In genomic region chr10:132331259-132331955, GRCh38 we compare ENCODE assay signal across 1 cellular context.
A peak's percentile ranks its signal among the peaks of the same experiment; 100 is the strongest.
TF ChIP-seq lines count a peak whose summit lies in the region.

No MANE protein-coding gene starts in this region.

TF ChIP-seq in K562, 482 proteins besides CTCF, POLR2A, EP300 and RAD21 (continued from another document and continues in another):
- TF ChIP-seq, protein P1, sequence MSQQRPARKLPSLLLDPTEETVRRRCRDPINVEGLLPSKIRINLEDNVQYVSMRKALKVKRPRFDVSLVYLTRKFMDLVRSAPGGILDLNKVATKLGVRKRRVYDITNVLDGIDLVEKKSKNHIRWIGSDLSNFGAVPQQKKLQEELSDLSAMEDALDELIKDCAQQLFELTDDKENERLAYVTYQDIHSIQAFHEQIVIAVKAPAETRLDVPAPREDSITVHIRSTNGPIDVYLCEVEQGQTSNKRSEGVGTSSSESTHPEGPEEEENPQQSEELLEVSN (IDR thresholded peaks at IDR 0.05; ENCODE audit: borderline replicate concordance in 1 of 2, extremely low read depth in 1 of 2, insufficient read depth in 1 of 2, insufficient read length in 1 of 2, low read depth in 1 of 2, low read length in 1 of 2, poor library complexity in 1 of 2, severe bottlenecking in 1 of 2), result peak in 1 of 2 experiments; percentile 74
- 0 out of 2 replicates have a peak, but pooled peaks have one; percentile 17 for TF ChIP-seq ZBTB40 (IDR thresholded peaks at IDR 0.05)
- TF ChIP-seq ZBTB40 (CRISPR knock-in tag; IDR thresholded peaks at IDR 0.05), result no peak
- peak in 1 of 2 experiments; percentile 63; a peak in 2 of 4 replicates for TF ChIP-seq NRF1 (conservative IDR thresholded peaks at IDR 0.05 in 1 of 2, IDR thresholded peaks at IDR 0.05 in 1 of 2)
- TF ChIP-seq EP400 (IDR thresholded peaks at IDR 0.05), result peak; percentile 58; the same call in 1 of the 2 replicates
- TF ChIP-seq TEAD1 (CRISPR knock-in tag; IDR thresholded peaks at IDR 0.05), result 0 out of 4 replicates have a peak, but pooled peaks of 1 of the 2 experiments have one; percentile 26
- 0 out of 2 replicates have a peak, but pooled peaks have one; percentile 35 for TF ChIP-seq PML (IDR thresholded peaks at IDR 0.05; ENCODE audit: low read length)
- peak; percentile 36; the same call in 1 of the 2 replicates for TF ChIP-seq MBD2 (IDR thresholded peaks at IDR 0.05; ENCODE audit: borderline replicate concordance, low read depth)
- peak; percentile 56 for TF ChIP-seq ZFX (CRISPR knock-in tag; IDR thresholded peaks at IDR 0.05)
- TF ChIP-seq ARID2 (IDR thresholded peaks at IDR 0.05), result no peak
- peak; percentile 66 for TF ChIP-seq SUPT5H (IDR thresholded peaks at IDR 0.05)
- 0 out of 4 replicates have a peak, but pooled peaks of 1 of the 2 experiments have one; percentile 35 for TF ChIP-seq SIN3A (IDR thresholded peaks at IDR 0.05; ENCODE audit: borderline replicate concordance in 2 of 2, control insufficient read depth in 1 of 2, low read depth in 2 of 2, low read length in 2 of 2)
- peak; percentile 72; the same call in 1 of the 2 replicates for TF ChIP-seq PHF8 (IDR thresholded peaks at IDR 0.05; ENCODE audit: borderline replicate concordance, low read length)
- TF ChIP-seq, protein P2, sequence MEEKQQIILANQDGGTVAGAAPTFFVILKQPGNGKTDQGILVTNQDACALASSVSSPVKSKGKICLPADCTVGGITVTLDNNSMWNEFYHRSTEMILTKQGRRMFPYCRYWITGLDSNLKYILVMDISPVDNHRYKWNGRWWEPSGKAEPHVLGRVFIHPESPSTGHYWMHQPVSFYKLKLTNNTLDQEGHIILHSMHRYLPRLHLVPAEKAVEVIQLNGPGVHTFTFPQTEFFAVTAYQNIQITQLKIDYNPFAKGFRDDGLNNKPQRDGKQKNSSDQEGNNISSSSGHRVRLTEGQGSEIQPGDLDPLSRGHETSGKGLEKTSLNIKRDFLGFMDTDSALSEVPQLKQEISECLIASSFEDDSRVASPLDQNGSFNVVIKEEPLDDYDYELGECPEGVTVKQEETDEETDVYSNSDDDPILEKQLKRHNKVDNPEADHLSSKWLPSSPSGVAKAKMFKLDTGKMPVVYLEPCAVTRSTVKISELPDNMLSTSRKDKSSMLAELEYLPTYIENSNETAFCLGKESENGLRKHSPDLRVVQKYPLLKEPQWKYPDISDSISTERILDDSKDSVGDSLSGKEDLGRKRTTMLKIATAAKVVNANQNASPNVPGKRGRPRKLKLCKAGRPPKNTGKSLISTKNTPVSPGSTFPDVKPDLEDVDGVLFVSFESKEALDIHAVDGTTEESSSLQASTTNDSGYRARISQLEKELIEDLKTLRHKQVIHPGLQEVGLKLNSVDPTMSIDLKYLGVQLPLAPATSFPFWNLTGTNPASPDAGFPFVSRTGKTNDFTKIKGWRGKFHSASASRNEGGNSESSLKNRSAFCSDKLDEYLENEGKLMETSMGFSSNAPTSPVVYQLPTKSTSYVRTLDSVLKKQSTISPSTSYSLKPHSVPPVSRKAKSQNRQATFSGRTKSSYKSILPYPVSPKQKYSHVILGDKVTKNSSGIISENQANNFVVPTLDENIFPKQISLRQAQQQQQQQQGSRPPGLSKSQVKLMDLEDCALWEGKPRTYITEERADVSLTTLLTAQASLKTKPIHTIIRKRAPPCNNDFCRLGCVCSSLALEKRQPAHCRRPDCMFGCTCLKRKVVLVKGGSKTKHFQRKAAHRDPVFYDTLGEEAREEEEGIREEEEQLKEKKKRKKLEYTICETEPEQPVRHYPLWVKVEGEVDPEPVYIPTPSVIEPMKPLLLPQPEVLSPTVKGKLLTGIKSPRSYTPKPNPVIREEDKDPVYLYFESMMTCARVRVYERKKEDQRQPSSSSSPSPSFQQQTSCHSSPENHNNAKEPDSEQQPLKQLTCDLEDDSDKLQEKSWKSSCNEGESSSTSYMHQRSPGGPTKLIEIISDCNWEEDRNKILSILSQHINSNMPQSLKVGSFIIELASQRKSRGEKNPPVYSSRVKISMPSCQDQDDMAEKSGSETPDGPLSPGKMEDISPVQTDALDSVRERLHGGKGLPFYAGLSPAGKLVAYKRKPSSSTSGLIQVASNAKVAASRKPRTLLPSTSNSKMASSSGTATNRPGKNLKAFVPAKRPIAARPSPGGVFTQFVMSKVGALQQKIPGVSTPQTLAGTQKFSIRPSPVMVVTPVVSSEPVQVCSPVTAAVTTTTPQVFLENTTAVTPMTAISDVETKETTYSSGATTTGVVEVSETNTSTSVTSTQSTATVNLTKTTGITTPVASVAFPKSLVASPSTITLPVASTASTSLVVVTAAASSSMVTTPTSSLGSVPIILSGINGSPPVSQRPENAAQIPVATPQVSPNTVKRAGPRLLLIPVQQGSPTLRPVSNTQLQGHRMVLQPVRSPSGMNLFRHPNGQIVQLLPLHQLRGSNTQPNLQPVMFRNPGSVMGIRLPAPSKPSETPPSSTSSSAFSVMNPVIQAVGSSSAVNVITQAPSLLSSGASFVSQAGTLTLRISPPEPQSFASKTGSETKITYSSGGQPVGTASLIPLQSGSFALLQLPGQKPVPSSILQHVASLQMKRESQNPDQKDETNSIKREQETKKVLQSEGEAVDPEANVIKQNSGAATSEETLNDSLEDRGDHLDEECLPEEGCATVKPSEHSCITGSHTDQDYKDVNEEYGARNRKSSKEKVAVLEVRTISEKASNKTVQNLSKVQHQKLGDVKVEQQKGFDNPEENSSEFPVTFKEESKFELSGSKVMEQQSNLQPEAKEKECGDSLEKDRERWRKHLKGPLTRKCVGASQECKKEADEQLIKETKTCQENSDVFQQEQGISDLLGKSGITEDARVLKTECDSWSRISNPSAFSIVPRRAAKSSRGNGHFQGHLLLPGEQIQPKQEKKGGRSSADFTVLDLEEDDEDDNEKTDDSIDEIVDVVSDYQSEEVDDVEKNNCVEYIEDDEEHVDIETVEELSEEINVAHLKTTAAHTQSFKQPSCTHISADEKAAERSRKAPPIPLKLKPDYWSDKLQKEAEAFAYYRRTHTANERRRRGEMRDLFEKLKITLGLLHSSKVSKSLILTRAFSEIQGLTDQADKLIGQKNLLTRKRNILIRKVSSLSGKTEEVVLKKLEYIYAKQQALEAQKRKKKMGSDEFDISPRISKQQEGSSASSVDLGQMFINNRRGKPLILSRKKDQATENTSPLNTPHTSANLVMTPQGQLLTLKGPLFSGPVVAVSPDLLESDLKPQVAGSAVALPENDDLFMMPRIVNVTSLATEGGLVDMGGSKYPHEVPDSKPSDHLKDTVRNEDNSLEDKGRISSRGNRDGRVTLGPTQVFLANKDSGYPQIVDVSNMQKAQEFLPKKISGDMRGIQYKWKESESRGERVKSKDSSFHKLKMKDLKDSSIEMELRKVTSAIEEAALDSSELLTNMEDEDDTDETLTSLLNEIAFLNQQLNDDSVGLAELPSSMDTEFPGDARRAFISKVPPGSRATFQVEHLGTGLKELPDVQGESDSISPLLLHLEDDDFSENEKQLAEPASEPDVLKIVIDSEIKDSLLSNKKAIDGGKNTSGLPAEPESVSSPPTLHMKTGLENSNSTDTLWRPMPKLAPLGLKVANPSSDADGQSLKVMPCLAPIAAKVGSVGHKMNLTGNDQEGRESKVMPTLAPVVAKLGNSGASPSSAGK (IDR thresholded peaks at IDR 0.05), result peak; percentile 38; the same call in 1 of the 2 replicates
- TF ChIP-seq GABPB1 (CRISPR knock-in tag; IDR thresholded peaks at IDR 0.05), result 0 out of 2 replicates have a peak, but pooled peaks have one; percentile 7
- TF ChIP-seq, protein P3, sequence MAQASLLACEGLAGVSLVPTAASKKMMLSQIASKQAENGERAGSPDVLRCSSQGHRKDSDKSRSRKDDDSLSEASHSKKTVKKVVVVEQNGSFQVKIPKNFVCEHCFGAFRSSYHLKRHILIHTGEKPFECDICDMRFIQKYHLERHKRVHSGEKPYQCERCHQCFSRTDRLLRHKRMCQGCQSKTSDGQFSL (CRISPR knock-in tag; IDR thresholded peaks at IDR 0.05), result 0 out of 2 replicates have a peak, but pooled peaks have one; percentile 37
- TF ChIP-seq, protein P3 (tag; IDR thresholded peaks at IDR 0.05), result peak in 1 of 2 experiments; percentile 72; a peak in 1 of 4 replicates
- TF ChIP-seq KAT7 (CRISPR knock-in tag; IDR thresholded peaks at IDR 0.05; ENCODE audit: borderline replicate concordance), result 0 out of 2 replicates have a peak, but pooled peaks have one; percentile 52
- no peak for TF ChIP-seq NFIX (CRISPR knock-in tag; IDR thresholded peaks at IDR 0.05; ENCODE audit: low read depth)
- no peak for TF ChIP-seq KAT2B (IDR thresholded peaks at IDR 0.05; ENCODE audit: low read depth, low read length)
- no peak for TF ChIP-seq CBFA2T2 (conservative IDR thresholded peaks at IDR 0.05)
- TF ChIP-seq ZBTB7A (IDR thresholded peaks at IDR 0.05; ENCODE audit: borderline replicate concordance, control insufficient read depth, low read depth, low read length), result peak; percentile 77; the same call in 1 of the 2 replicates
- peak; percentile 43; the same call in 1 of the 2 replicates for TF ChIP-seq ARID4B (CRISPR knock-in tag; IDR thresholded peaks at IDR 0.05)
- TF ChIP-seq HMGN3 (IDR thresholded peaks at IDR 0.05; ENCODE audit: borderline replicate concordance, extremely low read depth, insufficient read length, low read depth, low read length), result peak; percentile 14
